In the genomic region with DNA sequence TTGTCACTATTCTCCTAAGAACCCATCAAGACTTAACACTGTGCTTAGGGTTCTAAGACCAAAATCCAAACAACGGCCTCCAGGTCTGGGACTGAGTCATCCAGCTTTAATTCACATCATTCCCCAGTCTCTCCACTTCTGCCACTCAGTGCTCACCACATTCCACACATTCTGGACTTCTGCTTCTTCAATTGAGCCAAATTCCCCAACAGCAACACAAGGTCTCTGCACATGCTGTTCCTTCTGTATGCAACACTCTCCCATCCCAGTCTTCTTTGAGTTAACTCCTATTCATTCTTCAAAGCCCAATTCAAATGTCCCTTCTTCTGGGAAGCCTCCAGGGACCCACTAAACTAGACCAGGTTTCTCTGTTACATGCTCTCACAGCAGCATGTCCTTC, we compare ENCODE assay signal across 1 cellular context.
TF ChIP-seq lines count a peak whose summit lies in the region.

No MANE protein-coding gene starts in this region.

TF ChIP-seq in A549, 52 proteins besides CTCF, POLR2A, EP300 and RAD21 (continued from another document):
- TF ChIP-seq, protein P1, sequence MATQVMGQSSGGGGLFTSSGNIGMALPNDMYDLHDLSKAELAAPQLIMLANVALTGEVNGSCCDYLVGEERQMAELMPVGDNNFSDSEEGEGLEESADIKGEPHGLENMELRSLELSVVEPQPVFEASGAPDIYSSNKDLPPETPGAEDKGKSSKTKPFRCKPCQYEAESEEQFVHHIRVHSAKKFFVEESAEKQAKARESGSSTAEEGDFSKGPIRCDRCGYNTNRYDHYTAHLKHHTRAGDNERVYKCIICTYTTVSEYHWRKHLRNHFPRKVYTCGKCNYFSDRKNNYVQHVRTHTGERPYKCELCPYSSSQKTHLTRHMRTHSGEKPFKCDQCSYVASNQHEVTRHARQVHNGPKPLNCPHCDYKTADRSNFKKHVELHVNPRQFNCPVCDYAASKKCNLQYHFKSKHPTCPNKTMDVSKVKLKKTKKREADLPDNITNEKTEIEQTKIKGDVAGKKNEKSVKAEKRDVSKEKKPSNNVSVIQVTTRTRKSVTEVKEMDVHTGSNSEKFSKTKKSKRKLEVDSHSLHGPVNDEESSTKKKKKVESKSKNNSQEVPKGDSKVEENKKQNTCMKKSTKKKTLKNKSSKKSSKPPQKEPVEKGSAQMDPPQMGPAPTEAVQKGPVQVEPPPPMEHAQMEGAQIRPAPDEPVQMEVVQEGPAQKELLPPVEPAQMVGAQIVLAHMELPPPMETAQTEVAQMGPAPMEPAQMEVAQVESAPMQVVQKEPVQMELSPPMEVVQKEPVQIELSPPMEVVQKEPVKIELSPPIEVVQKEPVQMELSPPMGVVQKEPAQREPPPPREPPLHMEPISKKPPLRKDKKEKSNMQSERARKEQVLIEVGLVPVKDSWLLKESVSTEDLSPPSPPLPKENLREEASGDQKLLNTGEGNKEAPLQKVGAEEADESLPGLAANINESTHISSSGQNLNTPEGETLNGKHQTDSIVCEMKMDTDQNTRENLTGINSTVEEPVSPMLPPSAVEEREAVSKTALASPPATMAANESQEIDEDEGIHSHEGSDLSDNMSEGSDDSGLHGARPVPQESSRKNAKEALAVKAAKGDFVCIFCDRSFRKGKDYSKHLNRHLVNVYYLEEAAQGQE (IDR thresholded peaks at IDR 0.05), result no peak
- TF ChIP-seq PHF8 (IDR thresholded peaks at IDR 0.05; ENCODE audit: borderline replicate concordance, low read depth), result no peak
